ENCODE assay signal across 14 cellular contexts in genomic region chr1:31434101-31434871, GRCh38. TPM values are rescaled to one million over a fixed set of nuclear protein-coding genes. Genes with fewer than 3 reads are reported as not detected.
DNase-seq lines count a peak whose midpoint lies in the region; TF ChIP-seq lines count a peak whose summit lies in the region.
"Had no signal": no experiment of that assay in that cellular context is flagged by ENCODE, and none has a peak within 500 bp of the region (broad histone marks: within the 10 kb centered on the region; RNA-seq: fewer than 3 reads in every experiment).

No MANE protein-coding gene starts in this region.

- no peaks in the 10 kb centered on the region for H3K27me3 ChIP-seq in stomach
- peaks cover 0 to 4% (median 0%) of the 10 kb centered on the region in 4 donors for H3K27me3 ChIP-seq in esophagus squamous epithelium
- H3K27me3 ChIP-seq: ascending aorta had no signal

- WGBS in stomach, 5 donors, result 62 to 77% (median 70%) methylated on average over 12 to 21 of the region's 21 CpGs
- 72 to 80% methylated on average over 2 to 7 of the region's 21 CpGs for WGBS in esophagus squamous epithelium, 2 donors

- TF ChIP-seq CTCF in HEK293 (tag by site-specific recombination; IDR thresholded peaks at IDR 0.05), result no peak
- no peak for TF ChIP-seq CTCF in stomach (IDR thresholded peaks at IDR 0.05)
- TF ChIP-seq CTCF in esophagus squamous epithelium (IDR thresholded peaks at IDR 0.05), result no peak

- H3K4me3 ChIP-seq in HEK293 (ENCODE audit: low read depth, low read length) (no peak overlapping the region), stomach (no peak overlapping the region), esophagus squamous epithelium (no peak overlapping the region)
- H3K4me3 ChIP-seq: ascending aorta had no signal

- in situ Hi-C loops in SK-MEL-5 (cut with HindIII; ENCODE audit: low pct_unique_long_range_greater_than_20kb, low sequenced_read_pairs), result no loop called here

- POLR2A ChIA-PET in HEK293 (lab: Yijun Ruan, JAX), result no interaction called here

- no peak overlapping the region for H3K27ac Mint-ChIP-seq in activated T-helper 1 cell treated with anti-CD3 and anti-CD28 coated beads, Interleukin-12 subunit alpha, Interleukin-12 subunit beta, Interleukin-2, Interleukin-4 antibody, amounts not matched to agents 30 ng/mL and 10 ng/mL and 1 ng/mL, durations not matched to agents 14 hours and 24 hours and 36 hours
- H3K27ac Mint-ChIP-seq: activated CD8-positive, alpha-beta T cell treated with anti-CD3 and anti-CD28 coated beads, Interleukin-2, amount 10 ng/mL, durations not matched to agents 7 days and 5 days; dendritic cell treated with granulocyte-macrophage colony-stimulating factor and Interleukin-4, amounts not matched to agents 40 ng/mL and 50 ng/mL, for 4 days had no signal

- intact Hi-C loops in stomach (cut with DNase I; ENCODE audit: low total_unique reads), result no loop called here
- intact Hi-C loops in esophagus squamous epithelium (cut with DNase I), result no loop called here
- intact Hi-C loops in activated T-helper 1 cell treated with anti-CD3 and anti-CD28 coated beads, Interleukin-12 subunit alpha, Interleukin-12 subunit beta, Interleukin-2, Interleukin-4 antibody, amounts not matched to agents 30 ng/mL and 10 ng/mL and 1 ng/mL, durations not matched to agents 14 hours and 24 hours and 36 hours (cut with micrococcal nuclease), result no loop called here

- H3K4me1 ChIP-seq in HEK293 (ENCODE audit: control insufficient read depth, insufficient read depth, low read length) (no peaks in the 10 kb centered on the region), stomach (no peaks in the 10 kb centered on the region), esophagus squamous epithelium (peaks cover 0 to 11% (median 0%) of the 10 kb centered on the region in 3 donors)
- H3K4me1 ChIP-seq: ascending aorta had no signal

- no peaks in the 10 kb centered on the region for H3K4me1 Mint-ChIP-seq in activated T-helper 1 cell treated with anti-CD3 and anti-CD28 coated beads, Interleukin-12 subunit alpha, Interleukin-12 subunit beta, Interleukin-2, Interleukin-4 antibody, amounts not matched to agents 30 ng/mL and 10 ng/mL and 1 ng/mL, durations not matched to agents 14 hours and 24 hours and 36 hours (ENCODE audit: low read depth)
- H3K4me1 Mint-ChIP-seq: CD14-positive monocyte had no signal

- no peak overlapping the region for H3K4me3 Mint-ChIP-seq in activated T-helper 1 cell treated with anti-CD3 and anti-CD28 coated beads, Interleukin-12 subunit alpha, Interleukin-12 subunit beta, Interleukin-2, Interleukin-4 antibody, amounts not matched to agents 30 ng/mL and 10 ng/mL and 1 ng/mL, durations not matched to agents 14 hours and 24 hours and 36 hours
- H3K4me3 Mint-ChIP-seq: activated CD8-positive, alpha-beta T cell treated with anti-CD3 and anti-CD28 coated beads, Interleukin-2, amount 10 ng/mL, durations not matched to agents 7 days and 5 days; CD14-positive monocyte; dendritic cell treated with granulocyte-macrophage colony-stimulating factor and Interleukin-4, amounts not matched to agents 40 ng/mL and 50 ng/mL, for 4 days had no signal

- CTCF ChIA-PET in HEK293 (lab: Yijun Ruan, JAX), result interaction anchor here (0.7 kb wide), 1 partner anchor 32 kb away, joined by 7 read pairs; no protein-coding TSS in a partner anchor

- H3K9me3 ChIP-seq in HEK293 (ENCODE audit: control insufficient read depth, insufficient read depth, low read depth, low read length) (no peaks in the 10 kb centered on the region), stomach (no peaks in the 10 kb centered on the region), esophagus squamous epithelium (no peaks in the 10 kb centered on the region)
- H3K9me3 ChIP-seq: ascending aorta had no signal

- peaks cover 0 to 8% of the 10 kb centered on the region in 2 experiments; a peak in 1 of 3 replicates for H3K36me3 ChIP-seq in HEK293 (ENCODE audit: control insufficient read depth in 2 of 2, insufficient read depth in 1 of 2, low read length in 2 of 2)
- peaks cover 0 to 25% (median 12%) of the 10 kb centered on the region in 4 donors for H3K36me3 ChIP-seq in stomach
- H3K36me3 ChIP-seq in esophagus squamous epithelium, result peaks cover 0 to 39% (median 0%) of the 10 kb centered on the region in 3 donors
- H3K36me3 ChIP-seq: ascending aorta had no signal

- DNase-seq in SK-MEL-5 (ENCODE audit: low read depth, low spot score), result peak; percentile 61
- peak; percentile 11 for DNase-seq in left kidney (ENCODE audit: low read depth, low spot score)
- peak; percentile 23 for DNase-seq in stomach
- DNase-seq in esophagus squamous epithelium (lab: John Stamatoyannopoulos, UW), result no peak
- no peak for DNase-seq in NOMO-1 (lab: John Stamatoyannopoulos, UW; ENCODE audit: unreplicated experiment in 2 of 2)
- DNase-seq in activated T-helper 1 cell treated with anti-CD3 and anti-CD28 coated beads, Interleukin-12 subunit alpha, Interleukin-12 subunit beta, Interleukin-2, Interleukin-4 antibody, amounts not matched to agents 30 ng/mL and 10 ng/mL and 1 ng/mL, durations not matched to agents 14 hours and 24 hours and 36 hours (ENCODE audit: low spot score), result no peak
- DNase-seq: activated CD8-positive, alpha-beta T cell treated with anti-CD3 and anti-CD28 coated beads, Interleukin-2, amount 10 ng/mL, durations not matched to agents 7 days and 5 days; NCI-H187 treated with DMSO at 0.1 percent for 48 hours; NCI-H510A; OCI-M1 had no signal

- H3K27ac ChIP-seq in HEK293 (ENCODE audit: extremely low read depth, low read depth, low read length) (no peak overlapping the region), stomach (no peak overlapping the region), esophagus squamous epithelium (no peak overlapping the region)
- H3K27ac ChIP-seq: ascending aorta had no signal

- H3K27me3 Mint-ChIP-seq in activated T-helper 1 cell treated with anti-CD3 and anti-CD28 coated beads, Interleukin-12 subunit alpha, Interleukin-12 subunit beta, Interleukin-2, Interleukin-4 antibody, amounts not matched to agents 30 ng/mL and 10 ng/mL and 1 ng/mL, durations not matched to agents 14 hours and 24 hours and 36 hours (ENCODE audit: insufficient read depth), result peaks cover 1% of the 10 kb centered on the region

- no peaks in the 10 kb centered on the region for H3K9me3 Mint-ChIP-seq in activated T-helper 1 cell treated with anti-CD3 and anti-CD28 coated beads, Interleukin-12 subunit alpha, Interleukin-12 subunit beta, Interleukin-2, Interleukin-4 antibody, amounts not matched to agents 30 ng/mL and 10 ng/mL and 1 ng/mL, durations not matched to agents 14 hours and 24 hours and 36 hours
- H3K9me3 Mint-ChIP-seq: CD14-positive monocyte; dendritic cell treated with granulocyte-macrophage colony-stimulating factor and Interleukin-4, amounts not matched to agents 40 ng/mL and 50 ng/mL, for 4 days had no signal

- no peaks in the 10 kb centered on the region for H3K36me3 Mint-ChIP-seq in activated T-helper 1 cell treated with anti-CD3 and anti-CD28 coated beads, Interleukin-12 subunit alpha, Interleukin-12 subunit beta, Interleukin-2, Interleukin-4 antibody, amounts not matched to agents 30 ng/mL and 10 ng/mL and 1 ng/mL, durations not matched to agents 14 hours and 24 hours and 36 hours (ENCODE audit: low read depth)

- no peak for TF ChIP-seq EP300 in stomach (IDR thresholded peaks at IDR 0.05)

- TF ChIP-seq POLR2A in stomach (IDR thresholded peaks at IDR 0.05) (no peak), esophagus squamous epithelium (IDR thresholded peaks at IDR 0.05) (no peak)

TF ChIP-seq in HEK293, 187 proteins besides CTCF, POLR2A, EP300 and RAD21:
- TF ChIP-seq ZNF398 (tag by site-specific recombination; IDR thresholded peaks at IDR 0.05), result no peak
- peak; percentile 62 for TF ChIP-seq ZIC2 (tag by site-specific recombination; IDR thresholded peaks at IDR 0.05)
- TF ChIP-seq, protein P1, sequence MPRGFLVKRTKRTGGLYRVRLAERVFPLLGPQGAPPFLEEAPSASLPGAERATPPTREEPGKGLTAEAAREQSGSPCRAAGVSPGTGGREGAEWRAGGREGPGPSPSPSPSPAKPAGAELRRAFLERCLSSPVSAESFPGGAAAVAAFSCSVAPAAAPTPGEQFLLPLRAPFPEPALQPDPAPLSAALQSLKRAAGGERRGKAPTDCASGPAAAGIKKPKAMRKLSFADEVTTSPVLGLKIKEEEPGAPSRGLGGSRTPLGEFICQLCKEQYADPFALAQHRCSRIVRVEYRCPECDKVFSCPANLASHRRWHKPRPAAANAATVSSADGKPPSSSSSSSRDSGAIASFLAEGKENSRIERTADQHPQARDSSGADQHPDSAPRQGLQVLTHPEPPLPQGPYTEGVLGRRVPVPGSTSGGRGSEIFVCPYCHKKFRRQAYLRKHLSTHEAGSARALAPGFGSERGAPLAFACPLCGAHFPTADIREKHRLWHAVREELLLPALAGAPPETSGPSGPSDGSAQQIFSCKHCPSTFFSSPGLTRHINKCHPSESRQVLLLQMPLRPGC (tag by site-specific recombination; IDR thresholded peaks at IDR 0.05), result no peak

RNA-seq across cellular contexts. Expression of gene SERINC2, which starts 21.3 kb away (rescaled TPM):
- 6.6 and 8.1 TPM in 2 replicates for total RNA-seq in SK-MEL-5 (2014; rRNA removed; shearing (Covaris generic))
- polyA plus RNA-seq in SK-MEL-5 (2015; cell fraction: cytosol; rRNA removed), result 28.1 and 37.0 TPM in 2 replicates
- polyA plus RNA-seq in SK-MEL-5 (2015; cell fraction: nucleus; rRNA removed), result 10.6 and 11.0 TPM in 2 replicates
- total RNA-seq in stomach, result 100 to 1,000 TPM in 1 of 5 donors, 10 to 100 TPM in 4; 12.3 to 114 (median 92.0) TPM
- polyA plus RNA-seq in stomach, result 10 to 100 TPM; 50.9 to 76.3 (median 55.6) TPM
- 100 to 1,000 TPM in 1 of 4 donors, 10 to 100 TPM in 3; 29.6 to 108 (median 79.2) TPM for total RNA-seq in esophagus squamous epithelium
- total RNA-seq in activated T-helper 1 cell treated with anti-CD3 and anti-CD28 coated beads, Interleukin-12 subunit alpha, Interleukin-12 subunit beta, Interleukin-2, Interleukin-4 antibody, amounts not matched to agents 30 ng/mL and 10 ng/mL and 1 ng/mL, durations not matched to agents 14 hours and 24 hours and 36 hours, result not detected in 2 replicates

Comparison
In these comparisons a context has a peak if more than half of its experiments do, and no peak if none do; other contexts are left out.
1. DNase-seq: peak in SK-MEL-5 (single experiment), left kidney (single experiment) and stomach (single experiment); none in esophagus squamous epithelium (single experiment), NOMO-1 (0 of 2) and activated T-helper 1 cell treated with anti-CD3 and anti-CD28 coated beads, Interleukin-12 subunit alpha, Interleukin-12 subunit beta, Interleukin-2, Interleukin-4 antibody, amounts not matched to agents 30 ng/mL and 10 ng/mL and 1 ng/mL, durations not matched to agents 14 hours and 24 hours and 36 hours (single experiment).